11 cellular contexts compared by ENCODE assay signal in the genomic region with DNA sequence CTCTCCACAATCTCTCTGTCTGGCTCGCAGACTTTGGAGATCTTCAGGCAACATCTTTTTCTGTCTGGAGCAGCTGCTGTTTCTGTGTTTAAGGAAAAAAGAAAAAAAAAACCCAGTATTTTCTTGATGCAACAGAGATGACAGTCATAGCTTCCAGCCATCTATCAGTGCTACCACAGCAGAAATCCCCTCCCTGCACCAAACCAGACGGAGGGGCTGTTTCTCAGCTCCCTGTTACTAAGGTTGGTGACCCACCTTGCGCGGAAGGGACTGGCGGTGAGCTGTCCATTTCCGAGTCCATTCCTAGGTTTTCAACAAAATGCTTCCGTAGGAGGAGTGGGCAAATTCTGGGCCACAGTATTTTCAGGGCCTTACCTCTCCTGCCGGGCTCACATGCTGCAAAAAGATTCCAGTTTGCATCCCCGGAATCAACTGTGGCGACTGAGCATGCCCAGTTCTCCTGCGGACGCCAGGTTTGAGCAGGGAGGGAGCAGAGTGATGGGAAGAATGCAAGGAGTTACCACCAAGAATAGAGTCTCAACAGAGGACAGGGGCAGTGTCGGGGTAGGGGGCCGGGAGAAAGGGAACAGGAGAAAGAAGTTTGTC. TPM values are rescaled to one million over a fixed set of nuclear protein-coding genes. Genes with fewer than 3 reads are reported as not detected.
DNase-seq lines count a peak whose midpoint lies in the region; ATAC-seq and TF ChIP-seq lines count a peak whose summit lies in the region.
"Had no signal": no experiment of that assay in that cellular context is flagged by ENCODE, and none has a peak within 500 bp of the region (broad histone marks: within the 10 kb centered on the region; RNA-seq: fewer than 3 reads in every experiment).

No MANE protein-coding gene starts in this region.

- no peak overlapping the region for H3K27ac ChIP-seq in smooth muscle cell (ENCODE audit: low read depth)
- H3K27ac ChIP-seq: heart right ventricle, KMS-11 had no signal

- peaks cover 24% of the 10 kb centered on the region for H3K27me3 Mint-ChIP-seq in activated T-helper 17 cell treated with anti-CD3 and anti-CD28 coated beads, Interleukin-2, amount 50 U/mL, for 72 hours

- no peaks in the 10 kb centered on the region for H4K20me1 ChIP-seq in smooth muscle cell (ENCODE audit: low read depth)

- H3K36me3 ChIP-seq in smooth muscle cell (ENCODE audit: low read depth), result no peaks in the 10 kb centered on the region
- H3K36me3 ChIP-seq: heart right ventricle had no signal

- peaks cover 6% of the 10 kb centered on the region for H3K4me1 ChIP-seq in smooth muscle cell (ENCODE audit: low read depth)
- H3K4me1 ChIP-seq: heart right ventricle had no signal

- no peak overlapping the region for H3K9ac ChIP-seq in smooth muscle cell (ENCODE audit: low read depth)
- H3K9ac ChIP-seq: KMS-11 had no signal

- peaks cover 10% of the 10 kb centered on the region for H3K4me1 Mint-ChIP-seq in activated T-helper 17 cell treated with anti-CD3 and anti-CD28 coated beads, Interleukin-2, amount 50 U/mL, for 72 hours

- no peaks in the 10 kb centered on the region for H3F3A ChIP-seq in smooth muscle cell (ENCODE audit: low read depth)

- no peak overlapping the region for H3K27ac Mint-ChIP-seq in activated T-helper 17 cell treated with anti-CD3 and anti-CD28 coated beads, Interleukin-2, amount 50 U/mL, for 72 hours

- no peak for TF ChIP-seq CTCF in smooth muscle cell (IDR thresholded peaks at IDR 0.05; ENCODE audit: borderline replicate concordance, insufficient read depth, poor library complexity, severe bottlenecking)

- H3K4me3 ChIP-seq in iPS-11a (ENCODE audit: low read depth, low read length) (peak overlapping the region; percentile 81), smooth muscle cell (peak overlapping the region; percentile 30)
- H3K4me3 ChIP-seq: heart right ventricle had no signal

- peak; percentile 51 for ATAC-seq in activated T-helper 17 cell treated with anti-CD3 and anti-CD28 coated beads, Interleukin-2, amount 50 U/mL, for 72 hours (replicated peaks)
- ATAC-seq in HG03520 (IDR thresholded peaks at IDR 0.05; ENCODE audit: unreplicated experiment), result no peak
- ATAC-seq: heart right ventricle had no signal

- WGBS in smooth muscle cell (ENCODE audit: low lambda C conversion rate), result 2% methylated on average over 14 of the region's 14 CpGs

- H3K27me3 ChIP-seq in smooth muscle cell (ENCODE audit: low read depth), result peaks cover 56% of the 10 kb centered on the region

- peak overlapping the region; percentile 79 for H3K4me2 ChIP-seq in smooth muscle cell
- H3K4me2 ChIP-seq: KMS-11 had no signal

- no peaks in the 10 kb centered on the region for H3K36me3 Mint-ChIP-seq in activated T-helper 17 cell treated with anti-CD3 and anti-CD28 coated beads, Interleukin-2, amount 50 U/mL, for 72 hours (ENCODE audit: low read depth)

- H3K79me2 ChIP-seq in smooth muscle cell (ENCODE audit: low read depth), result no peaks in the 10 kb centered on the region

- DNase-seq in SHP77 (lab: John Stamatoyannopoulos, UW) (peak; percentile 6 to 19), SHP77 treated with DMSO at 0.1 percent for 48 hours (lab: John Stamatoyannopoulos, UW) (no peak), smooth muscle cell (lab: John Stamatoyannopoulos, UW; ENCODE audit: unreplicated experiment) (no peak), medulla oblongata (ENCODE audit: extremely low spot score) (no peak), AG08395 (ENCODE audit: low spot score) (no peak)
- DNase-seq: heart right ventricle had no signal

- peak overlapping the region; percentile 82 for H3K4me3 Mint-ChIP-seq in activated T-helper 17 cell treated with anti-CD3 and anti-CD28 coated beads, Interleukin-2, amount 50 U/mL, for 72 hours

- no peak overlapping the region for H2AFZ ChIP-seq in smooth muscle cell (ENCODE audit: low read depth)

- H3K9me3 ChIP-seq in smooth muscle cell (replicated peaks; ENCODE audit: low read depth), result no peaks in the 10 kb centered on the region
- H3K9me3 ChIP-seq: heart right ventricle had no signal

- no peaks in the 10 kb centered on the region for H3K9me3 Mint-ChIP-seq in activated T-helper 17 cell treated with anti-CD3 and anti-CD28 coated beads, Interleukin-2, amount 50 U/mL, for 72 hours

RNA-seq across cellular contexts. Expression of a gene that starts 1.2 kb away (rescaled TPM):
- 1 to 10 TPM; 3.7 to 6.5 TPM for total RNA-seq in activated T-helper 17 cell treated with anti-CD3 and anti-CD28 coated beads, Interleukin-2, amount 50 U/mL, for 72 hours
- total RNA-seq in smooth muscle cell, result not detected in 2 replicates
- not detected in 2 replicates for polyA plus RNA-seq in smooth muscle cell
- total RNA-seq: bronchial epithelial cell, heart right ventricle had no signal

Comparison
In these comparisons a context has a peak if more than half of its experiments do, and no peak if none do; other contexts are left out.
1. DNase-seq: peak in SHP77 (2 of 2); none in SHP77 treated with DMSO at 0.1 percent for 48 hours (single experiment), smooth muscle cell (single experiment), medulla oblongata (single experiment) and AG08395 (single experiment).